ENCODE assay signal across 1 cellular context in genomic region chrX:133415276-133416105, GRCh38.
A peak's percentile ranks its signal among the peaks of the same experiment; 100 is the strongest.
TF ChIP-seq lines count a peak whose summit lies in the region.

Gene GPC4, minus strand, starts transcription at chrX:133415489. Its CDS starts 524 bp downstream, at chrX:133414965.

TF ChIP-seq in HEK293, 187 proteins besides CTCF, POLR2A, EP300 and RAD21 (continued from another document and continues in another):
- peak; percentile 60 for TF ChIP-seq ZNF449 (tag by site-specific recombination; IDR thresholded peaks at IDR 0.05)
- no peak for TF ChIP-seq RBAK (tag by site-specific recombination; IDR thresholded peaks at IDR 0.05)
- TF ChIP-seq BCL11B (tag by site-specific recombination; IDR thresholded peaks at IDR 0.05; ENCODE audit: low read depth), result peak; percentile 28; the same call in 1 of the 2 replicates
- no peak; the same call in 1 of the 2 replicates for TF ChIP-seq YY1 (tag by site-specific recombination; IDR thresholded peaks at IDR 0.05)
- TF ChIP-seq HIC1 (tag by site-specific recombination; IDR thresholded peaks at IDR 0.05), result peak; percentile 59
- no peak for TF ChIP-seq ZNF324 (tag by site-specific recombination; IDR thresholded peaks at IDR 0.05)
- TF ChIP-seq ZNF558 (tag by site-specific recombination; IDR thresholded peaks at IDR 0.05), result no peak
- TF ChIP-seq PRDM10 (tag by site-specific recombination; IDR thresholded peaks at IDR 0.05), result peak; percentile 87
- TF ChIP-seq OVOL3 (tag by site-specific recombination; IDR thresholded peaks at IDR 0.05), result no peak
- no peak for TF ChIP-seq ZNF19 (tag by site-specific recombination; IDR thresholded peaks at IDR 0.05; ENCODE audit: low read depth)
- no peak for TF ChIP-seq HOXC10 (CRISPR knock-in tag; IDR thresholded peaks at IDR 0.05)
- peak; percentile 47 for TF ChIP-seq OSR2 (tag by site-specific recombination; IDR thresholded peaks at IDR 0.05)
- no peak for TF ChIP-seq MZF1 (tag by site-specific recombination; IDR thresholded peaks at IDR 0.05; ENCODE audit: borderline replicate concordance)
- TF ChIP-seq ZNF585B (tag by site-specific recombination; IDR thresholded peaks at IDR 0.05), result no peak
- TF ChIP-seq ZNF701 (tag by site-specific recombination; IDR thresholded peaks at IDR 0.05), result no peak
- no peak for TF ChIP-seq TSHZ1 (tag by site-specific recombination; IDR thresholded peaks at IDR 0.05; ENCODE audit: borderline replicate concordance)
- no peak for TF ChIP-seq ZNF792 (tag by site-specific recombination; IDR thresholded peaks at IDR 0.05)
- no peak for TF ChIP-seq ZNF248 (tag by site-specific recombination; IDR thresholded peaks at IDR 0.05)
- TF ChIP-seq ZNF10 (tag by site-specific recombination; IDR thresholded peaks at IDR 0.05), result no peak
- TF ChIP-seq ZNF677 (tag by site-specific recombination; IDR thresholded peaks at IDR 0.05), result no peak
- TF ChIP-seq BCL11A (tag by site-specific recombination; IDR thresholded peaks at IDR 0.05; ENCODE audit: low read depth), result no peak
- TF ChIP-seq INSM2 (tag by site-specific recombination; IDR thresholded peaks at IDR 0.05), result no peak
- TF ChIP-seq ZNF747 (tag by site-specific recombination; IDR thresholded peaks at IDR 0.05), result no peak
- TF ChIP-seq ZNF202 (tag by site-specific recombination; IDR thresholded peaks at IDR 0.05; ENCODE audit: borderline replicate concordance), result no peak
- TF ChIP-seq PRDM1 (tag by site-specific recombination; IDR thresholded peaks at IDR 0.05), result no peak
- TF ChIP-seq ZNF2 (tag by site-specific recombination; IDR thresholded peaks at IDR 0.05), result peak; percentile 77
- no peak for TF ChIP-seq ZBTB49 (tag by site-specific recombination; IDR thresholded peaks at IDR 0.05; ENCODE audit: low read depth)
- TF ChIP-seq ZBTB26 (tag by site-specific recombination; optimal IDR thresholded peaks at IDR 0.05), result peak; percentile 51
- TF ChIP-seq ZNF510 (tag by site-specific recombination; IDR thresholded peaks at IDR 0.05; ENCODE audit: insufficient replicate concordance), result no peak
- TF ChIP-seq KLF9 (tag by site-specific recombination; IDR thresholded peaks at IDR 0.05; ENCODE audit: low read depth), result peak; percentile 84
- TF ChIP-seq ZNF114 (tag by site-specific recombination; IDR thresholded peaks at IDR 0.05), result no peak
- TF ChIP-seq ZNF776 (tag by site-specific recombination; IDR thresholded peaks at IDR 0.05; ENCODE audit: borderline replicate concordance), result no peak
- no peak for TF ChIP-seq ZNF488 (tag by site-specific recombination; IDR thresholded peaks at IDR 0.05)
- TF ChIP-seq GLIS2 (tag by site-specific recombination; IDR thresholded peaks at IDR 0.05), result peak; percentile 91
- no peak for TF ChIP-seq ZNF670 (tag by site-specific recombination; IDR thresholded peaks at IDR 0.05; ENCODE audit: low read depth)
- no peak for TF ChIP-seq ZNF580 (tag by site-specific recombination; IDR thresholded peaks at IDR 0.05)
- no peak for TF ChIP-seq ZNF791 (tag by site-specific recombination; IDR thresholded peaks at IDR 0.05)
- no peak for TF ChIP-seq ZNF155 (tag by site-specific recombination; IDR thresholded peaks at IDR 0.05)
- TF ChIP-seq ZNF214 (tag by site-specific recombination; IDR thresholded peaks at IDR 0.05; ENCODE audit: borderline replicate concordance), result no peak
- TF ChIP-seq ZNF302 (tag by site-specific recombination; IDR thresholded peaks at IDR 0.05; ENCODE audit: low read depth), result no peak
- no peak for TF ChIP-seq IKZF3 (tag by site-specific recombination; IDR thresholded peaks at IDR 0.05)
- no peak for TF ChIP-seq ZNF530 (tag by site-specific recombination; IDR thresholded peaks at IDR 0.05; ENCODE audit: low read depth)
- peak; percentile 74 for TF ChIP-seq ZNF341 (tag by site-specific recombination; IDR thresholded peaks at IDR 0.05; ENCODE audit: low read depth)
- peak; percentile 51; the same call in 1 of the 2 replicates for TF ChIP-seq ZNF76 (tag by site-specific recombination; IDR thresholded peaks at IDR 0.05; ENCODE audit: borderline replicate concordance, low read depth)
- no peak for TF ChIP-seq HOXD13 (CRISPR knock-in tag; IDR thresholded peaks at IDR 0.05; ENCODE audit: borderline replicate concordance)
- no peak for TF ChIP-seq TRIM28 (IDR thresholded peaks at IDR 0.05; ENCODE audit: borderline replicate concordance, low read length)
- TF ChIP-seq KLF8 (tag by site-specific recombination; IDR thresholded peaks at IDR 0.05), result peak; percentile 69
- peak; percentile 92; the same call in 1 of the 2 replicates for TF ChIP-seq ZBTB20 (tag by site-specific recombination; IDR thresholded peaks at IDR 0.05)
- no peak for TF ChIP-seq ZNF660 (tag by site-specific recombination; IDR thresholded peaks at IDR 0.05)
- no peak for TF ChIP-seq KLF7 (tag by site-specific recombination; IDR thresholded peaks at IDR 0.05; ENCODE audit: borderline replicate concordance)
